ENCODE assay signal across 29 cellular contexts in the genomic region with DNA sequence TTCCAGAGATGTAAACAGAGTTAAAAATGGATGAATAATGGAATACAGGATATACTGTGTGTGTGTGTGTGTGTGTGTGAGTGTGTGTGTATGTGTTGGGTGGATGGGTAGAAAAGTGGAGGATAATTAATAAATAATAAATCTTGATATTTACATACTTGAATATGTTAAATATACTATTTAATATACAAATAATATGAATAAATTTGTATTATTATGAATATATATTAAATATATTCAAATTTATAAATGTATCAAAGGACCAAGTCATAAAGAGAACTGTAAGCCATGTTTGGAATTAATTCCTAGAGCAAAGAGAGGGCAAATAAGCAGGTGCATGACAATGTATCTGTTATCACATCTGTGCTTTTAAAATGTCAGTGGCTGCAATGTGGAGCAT.
"Had no signal": no experiment of that assay in that cellular context is flagged by ENCODE, and none has a peak within 500 bp of the region (broad histone marks: within the 10 kb centered on the region; RNA-seq: fewer than 3 reads in every experiment).

No MANE protein-coding gene starts in this region.

- DNase-seq: activated B cell treated with CpG ODN at 0.5 μM for 24 hours; activated CD4-positive, alpha-beta memory T cell treated with anti-CD3 and anti-CD28 coated beads, Interleukin-2, amount 10 ng/mL, durations not matched to agents 7 days and 5 days; activated CD4-positive, alpha-beta T cell treated with anti-CD3 and anti-CD28 coated beads for 4 hours; activated CD4-positive, alpha-beta T cell treated with anti-CD3 and anti-CD28 coated beads, Interleukin-2, amount 10 ng/mL, durations not matched to agents 7 days and 5 days; activated CD4-positive, alpha-beta T cell treated with anti-CD3 and anti-CD28 coated beads, Interleukin-2, amount 50 U/mL, for 48 hours; activated CD4-positive, CD25-positive, alpha-beta regulatory T cell treated with anti-CD3 and anti-CD28 coated beads, Interleukin-2, amount 50 U/mL, for 72 hours; activated CD8-positive, alpha-beta memory T cell treated with anti-CD3 and anti-CD28 coated beads for 24 hours; activated CD8-positive, alpha-beta memory T cell treated with anti-CD3 and anti-CD28 coated beads, Interleukin-2, amount 10 ng/mL, durations not matched to agents 7 days and 5 days; activated CD8-positive, alpha-beta memory T cell treated with anti-CD3 and anti-CD28 coated beads, Interleukin-2, amount 50 U/mL, for 48 hours; activated CD8-positive, alpha-beta T cell treated with anti-CD3 and anti-CD28 coated beads, Interleukin-2, amount 10 ng/mL, durations not matched to agents 7 days and 5 days; activated effector memory CD4-positive, alpha-beta T cell treated with Interleukin-2 at 50 U/mL for 16 hours; activated gamma-delta T cell; activated naive CD4-positive, alpha-beta T cell treated with anti-CD3 and anti-CD28 coated beads, Interleukin-2, amount 10 ng/mL, durations not matched to agents 7 days and 5 days; activated naive CD4-positive, alpha-beta T cell treated with Interleukin-2 at 50 U/mL for 16 hours; activated naive CD8-positive, alpha-beta T cell treated with anti-CD3 and anti-CD28 coated beads, Interleukin-2, amount 10 ng/mL, durations not matched to agents 7 days and 5 days; activated naive CD8-positive, alpha-beta T cell treated with anti-CD3 and anti-CD28 coated beads, Interleukin-2, amount 50 U/mL, for 24 hours; activated T-cell treated with anti-CD3 and anti-CD28 coated beads, Interleukin-2, amount 50 U/mL, for 24 hours; activated T-cell treated with anti-CD3 and anti-CD28 coated beads, Interleukin-2, amount 50 U/mL, for 48 hours; amygdala; anterior cingulate cortex; caudate nucleus; cerebellar nuclear complex; colonic mucosa; T-helper 2 cell; T-helper 9 cell; WERI-Rb-1 had no signal

- H3K4me1 ChIP-seq: ascending aorta, colonic mucosa had no signal

- H3K9me3 ChIP-seq: ascending aorta, colonic mucosa had no signal

- H3K27me3 ChIP-seq: ascending aorta, cardiac muscle cell, colonic mucosa had no signal

- ATAC-seq: activated CD8-positive, alpha-beta memory T cell treated with anti-CD3 and anti-CD28 coated beads, Interleukin-2, amount 10 ng/mL, durations not matched to agents 7 days and 5 days; activated CD8-positive, alpha-beta T cell treated with anti-CD3 and anti-CD28 coated beads, Interleukin-2, amount 10 ng/mL, durations not matched to agents 7 days and 5 days; activated naive CD8-positive, alpha-beta T cell treated with anti-CD3 and anti-CD28 coated beads, Interleukin-2, amount 50 U/mL, for 24 hours had no signal

- FAIRE-seq: bronchial epithelial cell had no signal

- H3K27ac ChIP-seq: ascending aorta, cardiac muscle cell, colonic mucosa, WERI-Rb-1 had no signal

- H3K36me3 ChIP-seq: ascending aorta, cardiac muscle cell, colonic mucosa, WERI-Rb-1 had no signal

- H3K4me3 ChIP-seq: ascending aorta, cardiac muscle cell, colonic mucosa had no signal
